ENCODE assay signal across 8 cellular contexts in the genomic region with DNA sequence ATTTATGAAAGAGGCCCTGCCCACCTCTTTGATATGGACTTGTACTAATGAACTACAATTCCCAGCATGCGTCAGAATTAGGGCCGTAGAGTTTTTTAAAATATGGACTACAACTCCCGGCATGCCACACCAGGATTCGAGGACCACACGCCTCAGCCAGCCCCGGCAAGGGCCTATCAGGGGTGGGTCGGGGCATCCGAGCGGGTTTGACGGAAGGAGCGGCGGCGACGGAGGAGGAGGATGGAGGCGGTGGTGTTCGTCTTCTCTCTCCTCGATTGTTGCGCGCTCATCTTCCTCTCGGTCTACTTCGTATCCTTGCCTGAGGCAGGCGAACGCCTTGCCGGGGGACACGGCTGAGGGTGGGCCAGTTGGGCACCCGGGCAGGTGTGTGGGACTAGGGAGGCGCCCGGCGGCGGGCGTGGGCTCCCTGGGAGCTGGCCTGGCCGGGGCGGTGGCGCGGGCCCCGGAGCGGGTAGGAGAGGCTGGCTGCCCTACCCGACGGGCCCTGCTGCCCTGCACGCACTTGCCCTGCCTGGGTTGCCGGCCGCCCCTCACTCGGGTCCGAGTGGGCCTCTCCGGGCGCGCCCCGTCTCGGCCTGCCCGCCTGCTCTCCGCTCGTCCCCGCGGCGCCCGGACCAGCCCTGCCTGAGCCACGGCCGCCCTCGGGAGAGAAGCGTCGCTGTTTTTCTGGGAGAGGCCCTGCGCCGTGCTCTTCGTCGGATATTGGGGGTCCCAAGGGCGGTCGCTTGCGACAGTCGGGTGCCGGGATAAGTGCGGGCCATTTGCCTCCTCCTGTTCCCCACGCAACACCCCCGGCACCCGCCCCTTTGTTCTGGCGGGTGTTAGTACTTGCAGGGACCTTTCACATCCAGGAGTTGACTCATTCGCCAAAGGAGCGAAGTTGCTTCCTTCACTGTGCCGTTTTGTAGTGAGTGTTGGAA. TPM values are rescaled to one million over a fixed set of nuclear protein-coding genes. Genes with fewer than 3 reads are reported as not detected.
DNase-seq lines count a peak whose midpoint lies in the region; ATAC-seq and TF ChIP-seq lines count a peak whose summit lies in the region.

Gene CNIH4 (plus strand): TSS at position 195 of the 941 bp plus-strand sequence. CDS start 46 bp downstream, at position 241.

- CTCF ChIA-PET in BJ (lab: Yijun Ruan, JAX), result interaction anchor here (1.3 kb wide), 1 partner anchor 11 kb away, joined by 3 read pairs; no protein-coding TSS in a partner anchor
- CTCF ChIA-PET in activated CD4-positive, alpha-beta T cell treated with anti-CD3 and anti-CD28 coated beads, Interleukin-2, amount 10 ng/mL, durations not matched to agents 7 days and 5 days (lab: Charles Lee), result interaction anchor here (1.0 to 1.7 kb wide), 5 partner anchors 15 to 249 kb away, joined by 3 to 4 read pairs (median 3); no protein-coding TSS in a partner anchor

- H3K27ac Mint-ChIP-seq in activated CD4-positive, alpha-beta T cell treated with anti-CD3 and anti-CD28 coated beads, Interleukin-2, amount 10 ng/mL, durations not matched to agents 7 days and 5 days, result peak within 1 kb of the TSS; percentile 88

- H3K4me3 Mint-ChIP-seq in activated CD4-positive, alpha-beta T cell treated with anti-CD3 and anti-CD28 coated beads, Interleukin-2, amount 10 ng/mL, durations not matched to agents 7 days and 5 days, result peak within 1 kb of the TSS; percentile 88

- peaks cover 21% of the 10 kb centered on the region for H3K36me3 Mint-ChIP-seq in activated CD4-positive, alpha-beta T cell treated with anti-CD3 and anti-CD28 coated beads, Interleukin-2, amount 10 ng/mL, durations not matched to agents 7 days and 5 days (ENCODE audit: low read depth)

- POLR2A ChIA-PET in BJ (lab: Charles Lee), result interaction anchor here (0.6 kb wide), 1 partner anchor 515 kb away, joined by 3 read pairs; no protein-coding TSS in a partner anchor
- POLR2A ChIA-PET in activated CD4-positive, alpha-beta T cell treated with anti-CD3 and anti-CD28 coated beads, Interleukin-2, amount 10 ng/mL, durations not matched to agents 7 days and 5 days (lab: Charles Lee), result interaction anchor here (0.6 kb wide), 1 partner anchor 532 kb away, joined by 4 read pairs; no protein-coding TSS in a partner anchor

- DNase-seq in BJ (ENCODE audit: low read depth) (peak; percentile 78), NCI-H526 treated with DMSO at 0.1 percent for 48 hours (lab: John Stamatoyannopoulos, UW) (peak; percentile 79), dedifferentiated amniotic fluid mesenchymal stem cell (ENCODE audit: extremely low spot score) (peak; percentile 98), left kidney (ENCODE audit: low read depth, low spot score) (peak; percentile 99)
- DNase-seq in activated CD4-positive, alpha-beta T cell treated with anti-CD3 and anti-CD28 coated beads, Interleukin-2, amount 10 ng/mL, durations not matched to agents 7 days and 5 days, result peak; percentile 95
- peak; percentile 89 to 90 for DNase-seq in stimulated activated CD4-positive, alpha-beta T cell treated with anti-CD3 and anti-CD28 coated beads, Interleukin-2, amount 100 ng/mL, for 24 hours

- peaks cover 47% of the 10 kb centered on the region for H3K4me1 Mint-ChIP-seq in activated CD4-positive, alpha-beta T cell treated with anti-CD3 and anti-CD28 coated beads, Interleukin-2, amount 10 ng/mL, durations not matched to agents 7 days and 5 days

- peak within 1 kb of the TSS; percentile 73 for H3K4me3 ChIP-seq in BJ (ENCODE audit: low read depth, low read length)

- no peaks in the 10 kb centered on the region for H3K27me3 Mint-ChIP-seq in activated CD4-positive, alpha-beta T cell treated with anti-CD3 and anti-CD28 coated beads, Interleukin-2, amount 10 ng/mL, durations not matched to agents 7 days and 5 days

- no peaks in the 10 kb centered on the region for H3K9me3 Mint-ChIP-seq in activated CD4-positive, alpha-beta T cell treated with anti-CD3 and anti-CD28 coated beads, Interleukin-2, amount 10 ng/mL, durations not matched to agents 7 days and 5 days

- TF ChIP-seq CTCF in BJ (IDR thresholded peaks at IDR 0.05; ENCODE audit: insufficient read depth, low read depth, low read length), result no peak

- H3K27me3 ChIP-seq in BJ (ENCODE audit: control insufficient read depth, insufficient read depth, low read length), result no peaks in the 10 kb centered on the region

- ATAC-seq in GM19324 (IDR thresholded peaks at IDR 0.05; ENCODE audit: low FRiP score, unreplicated experiment), result peak; percentile 99
- peak; percentile 96 for ATAC-seq in HG03469 (IDR thresholded peaks at IDR 0.05; ENCODE audit: unreplicated experiment)

- no peaks in the 10 kb centered on the region for H3K36me3 ChIP-seq in BJ (ENCODE audit: control insufficient read depth, insufficient read depth, low read length)

RNA-seq across cellular contexts. Expression of gene CNIH4, which starts in this region (rescaled TPM):
- 23.6 and 57.5 TPM in 2 replicates for polyA plus RNA-seq in BJ (2011; rRNA removed)
- polyA minus RNA-seq in BJ (2011; rRNA and poly(A)+ RNA removed), result 23.8 and 24.4 TPM in 2 replicates
- 10 to 100 TPM; 37.0 to 39.5 TPM for total RNA-seq in activated CD4-positive, alpha-beta T cell treated with anti-CD3 and anti-CD28 coated beads, Interleukin-2, amount 10 ng/mL, durations not matched to agents 7 days and 5 days

Comparison
In these comparisons a context has a peak if more than half of its experiments do, and no peak if none do; other contexts are left out.
1. Peak in every context shown above with its lines: DNase-seq, ATAC-seq and H3K4me3 ChIP-seq.